23 cellular contexts compared by ENCODE assay signal in genomic region chr1:192584951-192585350, GRCh38. TPM values are rescaled to one million over a fixed set of nuclear protein-coding genes. Genes with fewer than 3 reads are reported as not detected.
"Had no signal": no experiment of that assay in that cellular context is flagged by ENCODE, and none has a peak within 500 bp of the region (broad histone marks: within the 10 kb centered on the region; RNA-seq: fewer than 3 reads in every experiment).

No MANE protein-coding gene starts in this region.

- FAIRE-seq: small intestine, TTC549 had no signal

- ATAC-seq: natural killer cell treated with Interleukin-12 subunit alpha and Interleukin-12 subunit beta and Interleukin-15 and Interleukin-18, amount 100 ng/mL, for 72 hours; right lobe of liver; stimulated activated memory B cell treated with anti-CD40 and anti-IgM and Interleukin-4, amounts not matched to agents 10 μg/mL and 1 μg/mL and 100 μg/mL, for 72 hours had no signal

- DNase-seq: activated gamma-delta T cell treated with Interleukin-2 at 50 U/mL for 16 hours; activated T-cell treated with anti-CD3 and anti-CD28 coated beads, Interleukin-2, amount 50 U/mL, for 1 hour; foreskin fibroblast; left ventricle myocardium inferior; mammary epithelial cell; midbrain; right lobe of liver; small intestine; stimulated activated CD4-positive, alpha-beta T cell treated with anti-CD3 and anti-CD28 coated beads, Interleukin-15, amount 100 ng/mL, for 24 hours; stomach; T-helper 1 cell; trophoblast cell had no signal

- H3K27me3 ChIP-seq: breast epithelium, right lobe of liver, stomach, suprapubic skin, vagina had no signal

- H3K9ac ChIP-seq: parathyroid adenoma had no signal

- H3K36me3 ChIP-seq: breast epithelium, left ventricle myocardium inferior, right lobe of liver, stomach, suprapubic skin, vagina had no signal

- H3K4me3 ChIP-seq: breast epithelium, left ventricle myocardium inferior, right lobe of liver, stomach, suprapubic skin, vagina had no signal

- H3K4me1 ChIP-seq: breast epithelium, left ventricle myocardium inferior, parathyroid adenoma, right lobe of liver, suprapubic skin, vagina had no signal

- H3K27ac ChIP-seq: breast epithelium, epithelial cell of prostate, left ventricle myocardium inferior, parathyroid adenoma, right lobe of liver, stomach, suprapubic skin, vagina had no signal

RNA-seq across cellular contexts. Expression of gene RGS1, which starts 9.4 kb away (rescaled TPM):
- total RNA-seq: glomerular endothelial cell, mammary epithelial cell, pulmonary artery endothelial cell had no signal

RNA-seq across cellular contexts. Expression of gene RGS13, which starts 51.0 kb away (rescaled TPM):
- total RNA-seq: cerebellum, glomerular endothelial cell, mammary epithelial cell, pulmonary artery endothelial cell, right lobe of liver had no signal
